8 cellular contexts compared by ENCODE assay signal in genomic region chr17:32253117-32253611, GRCh38.
A peak's percentile ranks its signal among the peaks of the same experiment; 100 is the strongest.
DNase-seq lines count a peak whose midpoint lies in the region; ATAC-seq lines count a peak whose summit lies in the region.

No MANE protein-coding gene starts in this region.

- ATAC-seq in GM19351 (IDR thresholded peaks at IDR 0.05; ENCODE audit: unreplicated experiment) (peak; percentile 61), HG02678 (IDR thresholded peaks at IDR 0.05; ENCODE audit: unreplicated experiment) (no peak)

- DNase-seq in AG08396 (ENCODE audit: low spot score) (peak; percentile 83), NCI-H226 (peak; percentile 36), kidney tubule cell (ENCODE audit: low spot score) (peak; percentile 73)
- DNase-seq in activated CD4-positive, CD25-positive, alpha-beta regulatory T cell treated with anti-CD3 and anti-CD28 coated beads, Interleukin-2, amount 50 U/mL, for 16 hours (ENCODE audit: low read depth, low spot score) = peak; percentile 6
- peak; percentile 53 for DNase-seq in central memory CD4-positive, alpha-beta T cell
- peak; percentile 76 for DNase-seq in stimulated activated CD4-positive, alpha-beta T cell treated with anti-CD3 and anti-CD28 coated beads, Interleukin-1b, Interleukin-23, amount 100 ng/mL, for 48 hours

Comparison
In these comparisons a context has a peak if more than half of its experiments do, and no peak if none do; other contexts are left out.
1. DNase-seq: peak in every context shown above with its lines; median percentile 83 in AG08396; 76 in stimulated activated CD4-positive, alpha-beta T cell treated with anti-CD3 and anti-CD28 coated beads, Interleukin-1b, Interleukin-23, amount 100 ng/mL, for 48 hours; 73 in kidney tubule cell; 53 in central memory CD4-positive, alpha-beta T cell; 36 in NCI-H226; 6 in activated CD4-positive, CD25-positive, alpha-beta regulatory T cell treated with anti-CD3 and anti-CD28 coated beads, Interleukin-2, amount 50 U/mL, for 16 hours.